Comparison of ENCODE assay signal across 28 cellular contexts in genomic region chrY:8351241-8351640, GRCh38.
"Had no signal": no experiment of that assay in that cellular context is flagged by ENCODE, and none has a peak within 500 bp of the region (broad histone marks: within the 10 kb centered on the region; RNA-seq: fewer than 3 reads in every experiment).

No MANE protein-coding gene starts in this region.

- H3K9me3 Mint-ChIP-seq: activated CD4-positive, alpha-beta memory T cell treated with anti-CD3 and anti-CD28 coated beads for 36 hours; activated CD4-positive, alpha-beta T cell treated with anti-CD3 and anti-CD28 coated beads, Interleukin-2, amount 10 ng/mL, durations not matched to agents 24 days and 14 days; activated naive CD4-positive, alpha-beta T cell treated with anti-CD3 and anti-CD28 coated beads, Interleukin-2, amount 10 ng/mL, durations not matched to agents 7 days and 5 days; activated naive CD4-positive, alpha-beta T cell treated with anti-CD3 and anti-CD28 coated beads, Interleukin-2, amount 50 U/mL, for 72 hours; activated T-helper 1 cell treated with anti-CD3 and anti-CD28 coated beads, Interleukin-12 subunit alpha, Interleukin-12 subunit beta, Interleukin-2, Interleukin-4 antibody, amounts not matched to agents 30 ng/mL and 10 ng/mL and 1 ng/mL, durations not matched to agents 14 hours and 24 hours and 36 hours; activated T-helper 2 cell treated with anti-CD3 and anti-CD28 coated beads, Interferon-gamma antibody, Interleukin-2, Interleukin-4, amounts not matched to agents 10 μg/mL and 5 μg/mL and 100 μg/mL, durations not matched to agents 14 hours and 24 hours and 36 hours; effector memory CD8-positive, alpha-beta T cell had no signal

- H3K27ac Mint-ChIP-seq: activated CD4-positive, alpha-beta memory T cell treated with anti-CD3 and anti-CD28 coated beads for 36 hours; activated CD4-positive, alpha-beta T cell treated with anti-CD3 and anti-CD28 coated beads for 36 hours; activated CD4-positive, alpha-beta T cell treated with anti-CD3 and anti-CD28 coated beads, Interleukin-2, amount 10 ng/mL, durations not matched to agents 24 days and 14 days; activated CD8-positive, alpha-beta memory T cell treated with anti-CD3 and anti-CD28 coated beads, Interleukin-2, amount 10 ng/mL, durations not matched to agents 7 days and 5 days; activated CD8-positive, alpha-beta T cell treated with anti-CD3 and anti-CD28 coated beads, Interleukin-2, amount 10 ng/mL, durations not matched to agents 7 days and 5 days; activated naive CD4-positive, alpha-beta T cell treated with anti-CD3 and anti-CD28 coated beads, Interleukin-2, amount 10 ng/mL, durations not matched to agents 7 days and 5 days; activated naive CD4-positive, alpha-beta T cell treated with anti-CD3 and anti-CD28 coated beads, Interleukin-2, amount 50 U/mL, for 72 hours; activated naive CD8-positive, alpha-beta T cell treated with anti-CD3 and anti-CD28 coated beads, Interleukin-2, amount 10 ng/mL, durations not matched to agents 7 days and 5 days; activated T-helper 1 cell treated with anti-CD3 and anti-CD28 coated beads, Interleukin-12 subunit alpha, Interleukin-12 subunit beta, Interleukin-2, Interleukin-4 antibody, amounts not matched to agents 30 ng/mL and 10 ng/mL and 1 ng/mL, durations not matched to agents 14 hours and 24 hours and 36 hours; activated T-helper 2 cell treated with anti-CD3 and anti-CD28 coated beads, Interferon-gamma antibody, Interleukin-2, Interleukin-4, amounts not matched to agents 10 μg/mL and 5 μg/mL and 100 μg/mL, durations not matched to agents 14 hours and 24 hours and 36 hours; effector memory CD8-positive, alpha-beta T cell had no signal

- H3K36me3 Mint-ChIP-seq: activated CD4-positive, alpha-beta memory T cell treated with anti-CD3 and anti-CD28 coated beads for 36 hours; activated CD8-positive, alpha-beta memory T cell treated with anti-CD3 and anti-CD28 coated beads, Interleukin-2, amount 10 ng/mL, durations not matched to agents 7 days and 5 days; activated naive CD4-positive, alpha-beta T cell treated with anti-CD3 and anti-CD28 coated beads, Interleukin-2, amount 10 ng/mL, durations not matched to agents 7 days and 5 days; activated naive CD8-positive, alpha-beta T cell treated with anti-CD3 and anti-CD28 coated beads, Interleukin-2, amount 10 ng/mL, durations not matched to agents 7 days and 5 days had no signal

- H3K36me3 ChIP-seq: esophagus muscularis mucosa, gastrocnemius medialis had no signal

- H3K9me3 ChIP-seq: body of pancreas, esophagus muscularis mucosa, gastrocnemius medialis had no signal

- H3K27me3 ChIP-seq: body of pancreas, esophagus muscularis mucosa, foreskin keratinocyte, gastrocnemius medialis had no signal

- H3K4me3 ChIP-seq: body of pancreas, esophagus muscularis mucosa, gastrocnemius medialis had no signal

- H3K4me1 ChIP-seq: body of pancreas, esophagus muscularis mucosa, foreskin keratinocyte had no signal

- H3K27ac ChIP-seq: body of pancreas, esophagus muscularis mucosa, foreskin keratinocyte had no signal

- DNase-seq: activated CD4-positive, alpha-beta memory T cell treated with anti-CD3 and anti-CD28 coated beads for 36 hours; activated CD4-positive, alpha-beta T cell treated with anti-CD3 and anti-CD28 coated beads for 36 hours; activated CD4-positive, alpha-beta T cell treated with anti-CD3 and anti-CD28 coated beads, Interleukin-2, amount 10 ng/mL, durations not matched to agents 24 days and 14 days; activated CD4-positive, CD25-positive, alpha-beta regulatory T cell; activated CD4-positive, CD25-positive, alpha-beta regulatory T cell treated with anti-CD3 and anti-CD28 coated beads, Interleukin-2, amount 50 U/mL, for 72 hours; activated CD8-positive, alpha-beta memory T cell treated with anti-CD3 and anti-CD28 coated beads, Interleukin-2, amount 10 ng/mL, durations not matched to agents 7 days and 5 days; activated CD8-positive, alpha-beta memory T cell treated with anti-CD3 and anti-CD28 coated beads, Interleukin-2, amount 50 U/mL, for 4 hours; activated CD8-positive, alpha-beta T cell treated with anti-CD3 and anti-CD28 coated beads, Interleukin-2, amount 10 ng/mL, durations not matched to agents 7 days and 5 days; activated gamma-delta T cell; activated naive CD4-positive, alpha-beta T cell; activated naive CD4-positive, alpha-beta T cell treated with anti-CD3 and anti-CD28 coated beads, Interleukin-2, amount 10 ng/mL, durations not matched to agents 7 days and 5 days; activated naive CD8-positive, alpha-beta T cell treated with anti-CD3 and anti-CD28 coated beads, Interleukin-2, amount 10 ng/mL, durations not matched to agents 7 days and 5 days; activated T-cell treated with anti-CD3 and anti-CD28 coated beads, Interleukin-2, amount 50 U/mL, for 1 hour; activated T-cell treated with anti-CD3 and anti-CD28 coated beads, Interleukin-2, amount 50 U/mL, for 48 hours; body of pancreas; caudate nucleus; cortex of kidney; dermis blood vessel endothelial cell; effector CD4-positive, alpha-beta T cell; effector memory CD8-positive, alpha-beta T cell; erythroblast; foreskin keratinocyte; gastrocnemius medialis; T-helper 2 cell had no signal

- H3K4me1 Mint-ChIP-seq: activated CD4-positive, alpha-beta T cell treated with anti-CD3 and anti-CD28 coated beads for 36 hours; activated CD4-positive, alpha-beta T cell treated with anti-CD3 and anti-CD28 coated beads, Interleukin-2, amount 10 ng/mL, durations not matched to agents 24 days and 14 days; activated CD8-positive, alpha-beta memory T cell treated with anti-CD3 and anti-CD28 coated beads, Interleukin-2, amount 10 ng/mL, durations not matched to agents 7 days and 5 days; activated naive CD4-positive, alpha-beta T cell treated with anti-CD3 and anti-CD28 coated beads, Interleukin-2, amount 10 ng/mL, durations not matched to agents 7 days and 5 days; activated naive CD8-positive, alpha-beta T cell treated with anti-CD3 and anti-CD28 coated beads, Interleukin-2, amount 10 ng/mL, durations not matched to agents 7 days and 5 days had no signal

- H3K27me3 Mint-ChIP-seq: activated CD4-positive, alpha-beta memory T cell treated with anti-CD3 and anti-CD28 coated beads for 36 hours; activated CD4-positive, alpha-beta T cell treated with anti-CD3 and anti-CD28 coated beads for 36 hours; activated CD4-positive, alpha-beta T cell treated with anti-CD3 and anti-CD28 coated beads, Interleukin-2, amount 10 ng/mL, durations not matched to agents 24 days and 14 days; activated CD8-positive, alpha-beta memory T cell treated with anti-CD3 and anti-CD28 coated beads, Interleukin-2, amount 10 ng/mL, durations not matched to agents 7 days and 5 days; activated naive CD4-positive, alpha-beta T cell treated with anti-CD3 and anti-CD28 coated beads, Interleukin-2, amount 10 ng/mL, durations not matched to agents 7 days and 5 days; activated naive CD8-positive, alpha-beta T cell treated with anti-CD3 and anti-CD28 coated beads, Interleukin-2, amount 10 ng/mL, durations not matched to agents 7 days and 5 days; effector memory CD8-positive, alpha-beta T cell had no signal

- H3K4me3 Mint-ChIP-seq: activated CD4-positive, alpha-beta memory T cell treated with anti-CD3 and anti-CD28 coated beads for 36 hours; activated CD4-positive, alpha-beta T cell treated with anti-CD3 and anti-CD28 coated beads for 36 hours; activated CD4-positive, alpha-beta T cell treated with anti-CD3 and anti-CD28 coated beads, Interleukin-2, amount 10 ng/mL, durations not matched to agents 24 days and 14 days; activated CD8-positive, alpha-beta memory T cell treated with anti-CD3 and anti-CD28 coated beads, Interleukin-2, amount 10 ng/mL, durations not matched to agents 7 days and 5 days; activated CD8-positive, alpha-beta T cell treated with anti-CD3 and anti-CD28 coated beads, Interleukin-2, amount 10 ng/mL, durations not matched to agents 7 days and 5 days; activated naive CD4-positive, alpha-beta T cell treated with anti-CD3 and anti-CD28 coated beads, Interleukin-2, amount 10 ng/mL, durations not matched to agents 7 days and 5 days; activated naive CD8-positive, alpha-beta T cell treated with anti-CD3 and anti-CD28 coated beads, Interleukin-2, amount 10 ng/mL, durations not matched to agents 7 days and 5 days; activated T-helper 1 cell treated with anti-CD3 and anti-CD28 coated beads, Interleukin-12 subunit alpha, Interleukin-12 subunit beta, Interleukin-2, Interleukin-4 antibody, amounts not matched to agents 30 ng/mL and 10 ng/mL and 1 ng/mL, durations not matched to agents 14 hours and 24 hours and 36 hours; effector memory CD8-positive, alpha-beta T cell had no signal

- ATAC-seq: activated CD4-positive, alpha-beta T cell treated with anti-CD3 and anti-CD28 coated beads for 36 hours; activated CD8-positive, alpha-beta memory T cell treated with anti-CD3 and anti-CD28 coated beads, Interleukin-2, amount 10 ng/mL, durations not matched to agents 7 days and 5 days; activated CD8-positive, alpha-beta T cell treated with anti-CD3 and anti-CD28 coated beads, Interleukin-2, amount 10 ng/mL, durations not matched to agents 7 days and 5 days; activated naive CD4-positive, alpha-beta T cell treated with anti-CD3 and anti-CD28 coated beads, Interleukin-2, amount 50 U/mL, for 72 hours; body of pancreas; effector memory CD8-positive, alpha-beta T cell; foreskin keratinocyte; gastrocnemius medialis had no signal
